In genomic region chr13:113080361-113080831, GRCh38 we compare ENCODE assay signal across 21 cellular contexts. TPM values are rescaled to one million over a fixed set of nuclear protein-coding genes. Genes with fewer than 3 reads are reported as not detected.
DNase-seq lines count a peak whose midpoint lies in the region; ATAC-seq, FAIRE-seq and TF ChIP-seq lines count a peak whose summit lies in the region.
"Had no signal": no experiment of that assay in that cellular context is flagged by ENCODE, and none has a peak within 500 bp of the region (broad histone marks: within the 10 kb centered on the region; RNA-seq: fewer than 3 reads in every experiment).

No MANE protein-coding gene starts in this region.

- H3K4me3 ChIP-seq in right atrium auricular region, result no peak overlapping the region
- no peak overlapping the region for H3K4me3 ChIP-seq in HepG2 (replicated peaks in 1 of 3; ENCODE audit: insufficient read depth in 1 of 3, low read depth in 2 of 3, low read length in 3 of 3)
- H3K4me3 ChIP-seq in right lobe of liver, result no peak overlapping the region
- H3K4me3 ChIP-seq in kidney (ENCODE audit: low read length in 2 of 2), result no peak overlapping the region
- H3K4me3 ChIP-seq: BLaER1 treated with 17β-estradiol and CSF1 and Interleukin-3, amounts not matched to agents 10 nM and 100 nM had no signal

- H3K9me3 ChIP-seq in right atrium auricular region (no peaks in the 10 kb centered on the region), HepG2 (ENCODE audit: low read length) (no peaks in the 10 kb centered on the region), right lobe of liver (no peaks in the 10 kb centered on the region), kidney (ENCODE audit: control insufficient read depth in 1 of 2, low read length in 2 of 2) (no peaks in the 10 kb centered on the region)
- H3K9me3 ChIP-seq: BLaER1 treated with 17β-estradiol and CSF1 and Interleukin-3, amounts not matched to agents 10 nM and 100 nM had no signal

- H3K9ac ChIP-seq in HepG2 (ENCODE audit: insufficient read depth, low read depth, low read length) (no peak overlapping the region), kidney (ENCODE audit: low read length in 2 of 2) (no peak overlapping the region)
- H3K9ac ChIP-seq: BLaER1 treated with 17β-estradiol and CSF1 and Interleukin-3, amounts not matched to agents 10 nM and 100 nM had no signal

- CTCF ChIA-PET in HepG2 (lab: Yijun Ruan, JAX; ENCODE audit: low intra/inter-chr PET ratio, low total read pairs), result no interaction called here

- H3K27ac ChIP-seq in right atrium auricular region (no peak overlapping the region), HepG2 (ENCODE audit: extremely low read length, insufficient read depth, low read length) (no peak overlapping the region), right lobe of liver (no peak overlapping the region), kidney (ENCODE audit: low read depth in 2 of 2, low read length in 2 of 2) (no peak overlapping the region), temporal lobe (ENCODE audit: low read depth, low read length) (peak overlapping the region; percentile 22)

- H2AFZ ChIP-seq in HepG2 (ENCODE audit: low read length), result no peak overlapping the region

- FAIRE-seq in HepG2 (lab: Jason Lieb, UNC) (no peak), kidney (lab: Jason Lieb, UNC) (no peak)
- FAIRE-seq: GM12892, H1 had no signal

- TF ChIP-seq CTCF in right atrium auricular region (IDR thresholded peaks at IDR 0.05) (no peak), HepG2 (CRISPR knock-in tag; IDR thresholded peaks at IDR 0.05) (no peak), right lobe of liver (IDR thresholded peaks at IDR 0.05) (no peak), kidney (IDR thresholded peaks at IDR 0.05; ENCODE audit: borderline replicate concordance, extremely low read depth, insufficient read depth) (no peak)

- no TSS peak for BruUV-seq in HepG2 (replicated peaks; lab: Mats Ljungman, UMichigan)

- intact Hi-C loops in Right ventricle myocardium inferior (cut with DNase I) (no loop called here), HepG2 (cut with micrococcal nuclease; ENCODE audit: unreplicated experiment) (no loop called here), right lobe of liver (cut with DNase I) (no loop called here), kidney (cut with DNase I) (no loop called here)

- ATAC-seq in Right ventricle myocardium inferior (no peak), HepG2 (no peak), right lobe of liver (no peak)

- POLR2A ChIA-PET in HepG2 (lab: Yijun Ruan, JAX), result no interaction called here

- in situ Hi-C loops in HepG2 (cut with HindIII; ENCODE audit: extremely low pct_ligation_motif_present, low pct_unique_long_range_greater_than_20kb), result no loop called here

- WGBS in HepG2 (ENCODE audit: low lambda C conversion rate), result 100% methylated on average over 4 of the region's 18 CpGs
- no CpG with 5 or more reads among the region's 18 CpGs for WGBS in right lobe of liver (ENCODE audit: insufficient coverage, low coverage, low lambda C conversion rate, missing lambda C conversion rate)

- DNase-seq in Right ventricle myocardium inferior (ENCODE audit: missing footprints) (peak; percentile 27), right atrium auricular region (ENCODE audit: low spot score) (no peak), HepG2 (ENCODE audit: low spot score) (no peak), right lobe of liver (no peak), kidney (peak; percentile 70), NCI-H1048 (lab: John Stamatoyannopoulos, UW) (no peak), NCI-H82 (lab: John Stamatoyannopoulos, UW) (no peak)
- DNase-seq: 8988T; ACHN; Calu3; CD4-positive, alpha-beta T cell; DMS153; DND-41; GDM1; HCEC 1CT; HFFc6 had no signal

- peaks cover 0 to 7% of the 10 kb centered on the region in 2 donors for H3K4me1 ChIP-seq in right atrium auricular region
- no peaks in the 10 kb centered on the region for H3K4me1 ChIP-seq in HepG2 (ENCODE audit: insufficient read depth, low read length)
- no peaks in the 10 kb centered on the region for H3K4me1 ChIP-seq in right lobe of liver
- peaks cover 0 to 2% of the 10 kb centered on the region in 2 donors for H3K4me1 ChIP-seq in kidney (ENCODE audit: control insufficient read depth in 1 of 2, insufficient read depth in 1 of 2, low read depth in 1 of 2, low read length in 2 of 2)

- H4K20me1 ChIP-seq in HepG2 (ENCODE audit: insufficient read depth, low read length), result no peaks in the 10 kb centered on the region

- no peak overlapping the region for H3K4me2 ChIP-seq in HepG2 (ENCODE audit: low read depth, low read length)
- H3K4me2 ChIP-seq: BLaER1 treated with 17β-estradiol and CSF1 and Interleukin-3, amounts not matched to agents 10 nM and 100 nM had no signal

- TF ChIP-seq POLR2A in HepG2 (IDR thresholded peaks at IDR 0.05; ENCODE audit: insufficient read depth in 1 of 2, low read depth in 2 of 2, low read length in 2 of 2), result no peak
- TF ChIP-seq POLR2A in right lobe of liver (IDR thresholded peaks at IDR 0.05), result no peak

- H3K79me2 ChIP-seq in HepG2 (ENCODE audit: insufficient read depth, low read length), result no peaks in the 10 kb centered on the region

- H3K27me3 ChIP-seq in right atrium auricular region (no peaks in the 10 kb centered on the region), HepG2 (ENCODE audit: control insufficient read depth in 1 of 2, insufficient read depth in 2 of 2, low read length in 2 of 2) (no peaks in the 10 kb centered on the region), right lobe of liver (no peaks in the 10 kb centered on the region)
- H3K27me3 ChIP-seq: BLaER1 treated with 17β-estradiol and CSF1 and Interleukin-3, amounts not matched to agents 10 nM and 100 nM had no signal

- H3K36me3 ChIP-seq in right atrium auricular region, result peaks cover 9% of the 10 kb centered on the region
- H3K36me3 ChIP-seq in HepG2 (replicated peaks in 1 of 2; ENCODE audit: control insufficient read depth in 1 of 2, insufficient read depth in 2 of 2, low read length in 2 of 2), result peaks cover 10 to 30% of the 10 kb centered on the region in 2 experiments; a peak in 4 of 5 replicates
- H3K36me3 ChIP-seq in right lobe of liver, result peaks cover 0 to 10% (median 4%) of the 10 kb centered on the region in 4 donors
- peaks cover 5 to 10% of the 10 kb centered on the region in 2 donors for H3K36me3 ChIP-seq in kidney (ENCODE audit: control insufficient read depth in 1 of 2, insufficient read depth in 2 of 2, low read length in 2 of 2)
- H3K36me3 ChIP-seq: BLaER1 treated with 17β-estradiol and CSF1 and Interleukin-3, amounts not matched to agents 10 nM and 100 nM had no signal

- TF ChIP-seq EP300 in HepG2 (IDR thresholded peaks at IDR 0.05; ENCODE audit: low read depth in 2 of 2, low read length in 2 of 2), result no peak
- no peak for TF ChIP-seq EP300 in HepG2 (CRISPR knock-in tag; IDR thresholded peaks at IDR 0.05; ENCODE audit: borderline replicate concordance)

- no peak for TF ChIP-seq RAD21 in HepG2 (CRISPR knock-in tag; IDR thresholded peaks at IDR 0.05)

RNA-seq across cellular contexts. Expression of gene F7, which starts 25.2 kb away (rescaled TPM):
- total RNA-seq in Right ventricle myocardium inferior (not detected), right atrium auricular region (under 1 TPM in 1 of 2 donors, not detected in 1; 0.20 TPM), HepG2 (2016; rRNA removed; fragmentation: Illumina TruSeq; extraction: Trizol) (7.2 and 12.6 TPM in 2 replicates), right lobe of liver (100 to 1,000 TPM in 2 of 6 experiments, 10 to 100 TPM in 4; 42.9 to 147 (median 84.2) TPM), kidney (0.16 TPM), temporal lobe (0.49 TPM)
- total RNA-seq in HepG2 (2016; cell fraction: cytosol; rRNA removed; fragmentation: Illumina TruSeq; extraction: Trizol; ENCODE audit: low read depth), result 0.61 and 0.71 TPM in 2 replicates
- 6.7 and 12.9 TPM in 2 replicates for total RNA-seq in HepG2 (2016; cell fraction: insoluble cytoplasmic fraction; rRNA removed; fragmentation: Illumina TruSeq; extraction: Trizol)
- total RNA-seq in HepG2 (2016; cell fraction: membrane; rRNA removed; fragmentation: Illumina TruSeq; extraction: Trizol), result 1.9 and 2.2 TPM in 2 replicates
- total RNA-seq in HepG2 (2016; cell fraction: nucleus; rRNA removed; fragmentation: Illumina TruSeq; extraction: Trizol), result 10.3 and 10.6 TPM in 2 replicates
- polyA plus RNA-seq in HepG2 (2011; rRNA removed) (26.5 and 39.9 TPM in 2 replicates), kidney (ENCODE audit: insufficient read depth, low read depth, low replicate concordance) (0.52 TPM)
- 21.7 and 26.2 TPM in 2 replicates for polyA plus RNA-seq in HepG2 (2011; cell fraction: cytosol; rRNA removed)
- 105 and 121 TPM in 2 replicates for polyA plus RNA-seq in HepG2 (2011; cell fraction: nucleus; rRNA removed)
- polyA plus RNA-seq in HepG2 (2012), result 45.9 and 52.4 TPM in 2 replicates
- 0.51 and 0.52 TPM in 2 replicates for polyA plus RNA-seq in HepG2 (2016; cell fraction: cytosol; fragmentation: Illumina TruSeq; extraction: Trizol; ENCODE audit: low read depth)
- polyA plus RNA-seq in HepG2 (2016; cell fraction: insoluble cytoplasmic fraction; fragmentation: Illumina TruSeq; extraction: Trizol; ENCODE audit: low read depth), result 7.0 and 7.3 TPM in 2 replicates
- 1.1 and 1.6 TPM in 2 replicates for polyA plus RNA-seq in HepG2 (2016; cell fraction: membrane; fragmentation: Illumina TruSeq; extraction: Trizol; ENCODE audit: low read depth)
- polyA plus RNA-seq in HepG2 (2016; cell fraction: nucleus; fragmentation: Illumina TruSeq; extraction: Trizol; ENCODE audit: insufficient read depth, low read depth), result 23.6 and 26.7 TPM in 2 replicates
- polyA minus RNA-seq in HepG2 (2011; rRNA and poly(A)+ RNA removed; ENCODE audit: low replicate concordance), result 43.0 TPM in 1 of 2 replicates, not detected in the other
- polyA minus RNA-seq in HepG2 (2011; cell fraction: cytosol; rRNA and poly(A)+ RNA removed), result 8.7 and 12.9 TPM in 2 replicates
- 14.7 and 15.7 TPM in 2 replicates for polyA minus RNA-seq in HepG2 (2011; cell fraction: nucleus; rRNA and poly(A)+ RNA removed)
- total RNA-seq: Calu3; CD4-positive, alpha-beta T cell; HFFc6 had no signal

RNA-seq across cellular contexts. Expression of gene F10, which starts 42.2 kb away (rescaled TPM):
- total RNA-seq in Right ventricle myocardium inferior (5.2 TPM), right atrium auricular region (10 to 100 TPM; 21.9 to 27.5 TPM), HepG2 (2016; rRNA removed; fragmentation: Illumina TruSeq; extraction: Trizol) (19.9 and 58.4 TPM in 2 replicates), right lobe of liver (100 to 1,000 TPM; 108 to 157 (median 132) TPM), kidney (5.1 TPM), temporal lobe (0.74 TPM)
- total RNA-seq in HepG2 (2016; cell fraction: cytosol; rRNA removed; fragmentation: Illumina TruSeq; extraction: Trizol; ENCODE audit: low read depth), result 11.2 and 12.3 TPM in 2 replicates
- total RNA-seq in HepG2 (2016; cell fraction: insoluble cytoplasmic fraction; rRNA removed; fragmentation: Illumina TruSeq; extraction: Trizol), result 18.9 and 61.6 TPM in 2 replicates
- total RNA-seq in HepG2 (2016; cell fraction: membrane; rRNA removed; fragmentation: Illumina TruSeq; extraction: Trizol), result 12.7 and 13.1 TPM in 2 replicates
- 43.8 and 53.5 TPM in 2 replicates for total RNA-seq in HepG2 (2016; cell fraction: nucleus; rRNA removed; fragmentation: Illumina TruSeq; extraction: Trizol)
- polyA plus RNA-seq in HepG2 (2011; rRNA removed) (237 and 317 TPM in 2 replicates), kidney (ENCODE audit: insufficient read depth, low read depth, low replicate concordance) (6.8 TPM)
- polyA plus RNA-seq in HepG2 (2011; cell fraction: cytosol; rRNA removed), result 277 and 280 TPM in 2 replicates
- 231 and 240 TPM in 2 replicates for polyA plus RNA-seq in HepG2 (2011; cell fraction: nucleus; rRNA removed)
- polyA plus RNA-seq in HepG2 (2012), result 150 and 219 TPM in 2 replicates
- 11.6 and 13.0 TPM in 2 replicates for polyA plus RNA-seq in HepG2 (2016; cell fraction: cytosol; fragmentation: Illumina TruSeq; extraction: Trizol; ENCODE audit: low read depth)
- 18.4 and 19.4 TPM in 2 replicates for polyA plus RNA-seq in HepG2 (2016; cell fraction: insoluble cytoplasmic fraction; fragmentation: Illumina TruSeq; extraction: Trizol; ENCODE audit: low read depth)
- polyA plus RNA-seq in HepG2 (2016; cell fraction: membrane; fragmentation: Illumina TruSeq; extraction: Trizol; ENCODE audit: low read depth), result 10.3 and 10.6 TPM in 2 replicates
- 82.4 and 83.6 TPM in 2 replicates for polyA plus RNA-seq in HepG2 (2016; cell fraction: nucleus; fragmentation: Illumina TruSeq; extraction: Trizol; ENCODE audit: insufficient read depth, low read depth)
- 117 TPM in 1 of 2 replicates, not detected in the other for polyA minus RNA-seq in HepG2 (2011; rRNA and poly(A)+ RNA removed; ENCODE audit: low replicate concordance)
- polyA minus RNA-seq in HepG2 (2011; cell fraction: cytosol; rRNA and poly(A)+ RNA removed), result 61.5 and 79.5 TPM in 2 replicates
- polyA minus RNA-seq in HepG2 (2011; cell fraction: nucleus; rRNA and poly(A)+ RNA removed), result 44.3 and 53.6 TPM in 2 replicates
- total RNA-seq: Calu3; CD4-positive, alpha-beta T cell; HT1080 had no signal

Comparison
In these comparisons a context has a peak if more than half of its experiments do, and no peak if none do; other contexts are left out.
1. DNase-seq: peak in Right ventricle myocardium inferior (single experiment) and kidney (single experiment); none in right atrium auricular region (single experiment), HepG2 (single experiment), right lobe of liver (0 of 3), NCI-H1048 (single experiment) and NCI-H82 (single experiment).